ENCODE assay signal across 14 cellular contexts in the genomic region with DNA sequence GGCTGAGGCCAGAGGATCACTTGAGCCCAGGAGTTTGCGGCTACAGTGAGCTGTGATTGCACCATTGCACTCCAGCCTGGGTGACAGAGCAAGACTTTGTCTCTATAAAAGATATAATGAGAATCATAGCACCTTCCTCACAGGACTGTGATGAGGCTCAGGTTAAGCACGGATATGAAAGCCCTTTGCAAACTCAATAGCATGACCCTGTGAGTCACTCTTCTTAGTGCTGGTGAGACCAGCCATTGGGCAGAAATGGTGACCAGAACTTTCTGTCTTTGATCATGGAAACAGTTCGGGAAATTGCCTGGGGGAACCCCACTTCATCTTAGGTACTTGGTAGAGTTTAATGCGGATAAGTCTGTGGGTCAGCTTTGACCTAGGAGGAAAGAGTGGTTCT.
A peak's percentile ranks its signal among the peaks of the same experiment; 100 is the strongest.
DNase-seq lines count a peak whose midpoint lies in the region; ATAC-seq and TF ChIP-seq lines count a peak whose summit lies in the region.
"Had no signal": no experiment of that assay in that cellular context is flagged by ENCODE, and none has a peak within 500 bp of the region (broad histone marks: within the 10 kb centered on the region; RNA-seq: fewer than 3 reads in every experiment).

No MANE protein-coding gene starts in this region.

- no peaks in the 10 kb centered on the region for H3K27me3 ChIP-seq in MM.1S (replicated peaks; ENCODE audit: insufficient read depth, low read length)

- peak overlapping the region; percentile 34 for H3K27ac Mint-ChIP-seq in activated naive CD8-positive, alpha-beta T cell treated with anti-CD3 and anti-CD28 coated beads, Interleukin-2, amount 50 U/mL, for 24 hours
- H3K27ac Mint-ChIP-seq in activated naive CD8-positive, alpha-beta T cell treated with anti-CD3 and anti-CD28 coated beads for 36 hours = no peak overlapping the region
- peak overlapping the region; percentile 38 for H3K27ac Mint-ChIP-seq in activated T-helper 17 cell treated with anti-CD3 and anti-CD28 coated beads, Interleukin-2, amount 50 U/mL, for 72 hours
- peak overlapping the region; percentile 36 for H3K27ac Mint-ChIP-seq in stimulated activated effector memory CD8-positive, alpha-beta T cell treated with anti-CD3 and anti-CD28 coated beads, Interleukin-12 subunit alpha, Interleukin-12 subunit beta, amount 100 ng/mL, for 72 hours
- H3K27ac Mint-ChIP-seq in stimulated activated naive CD8-positive, alpha-beta T cell treated with anti-CD3 and anti-CD28 coated beads, Interleukin-15, amount 100 ng/mL, for 72 hours = no peak overlapping the region

- H3K9me3 ChIP-seq in MM.1S (replicated peaks; ENCODE audit: insufficient read depth, low read length) = no peaks in the 10 kb centered on the region
- H3K9me3 ChIP-seq: Caco-2 had no signal

- H2AFZ ChIP-seq in MM.1S (ENCODE audit: low read length) = no peak overlapping the region
- H2AFZ ChIP-seq: GM23248 had no signal

- no peak for DNase-seq in activated naive CD8-positive, alpha-beta T cell treated with anti-CD3 and anti-CD28 coated beads, Interleukin-2, amount 50 U/mL, for 24 hours
- no peak for DNase-seq in activated naive CD8-positive, alpha-beta T cell treated with anti-CD3 and anti-CD28 coated beads for 36 hours
- DNase-seq in stimulated activated effector memory CD8-positive, alpha-beta T cell treated with anti-CD3 and anti-CD28 coated beads, Interleukin-12 subunit alpha, Interleukin-12 subunit beta, amount 100 ng/mL, for 72 hours (ENCODE audit: low spot score in 2 of 2) = no peak
- no peak for DNase-seq in stimulated activated naive CD8-positive, alpha-beta T cell treated with anti-CD3 and anti-CD28 coated beads, Interleukin-15, amount 100 ng/mL, for 72 hours
- DNase-seq in MM.1S = no peak
- no peak for DNase-seq in superior temporal gyrus (ENCODE audit: extremely low spot score)
- DNase-seq: Caco-2; CD8-positive, alpha-beta memory T cell; GF-D8; GM23248 had no signal

- no peak for TF ChIP-seq CTCF in MM.1S (IDR thresholded peaks at IDR 0.05; ENCODE audit: low read length)

- H3F3A ChIP-seq in MM.1S (ENCODE audit: insufficient read depth, low read length) = no peaks in the 10 kb centered on the region

- no peaks in the 10 kb centered on the region for H3K9me3 Mint-ChIP-seq in activated naive CD8-positive, alpha-beta T cell treated with anti-CD3 and anti-CD28 coated beads, Interleukin-2, amount 50 U/mL, for 24 hours
- H3K9me3 Mint-ChIP-seq in activated naive CD8-positive, alpha-beta T cell treated with anti-CD3 and anti-CD28 coated beads for 36 hours = no peaks in the 10 kb centered on the region
- H3K9me3 Mint-ChIP-seq in activated T-helper 17 cell treated with anti-CD3 and anti-CD28 coated beads, Interleukin-2, amount 50 U/mL, for 72 hours = no peaks in the 10 kb centered on the region
- no peaks in the 10 kb centered on the region for H3K9me3 Mint-ChIP-seq in stimulated activated effector memory CD8-positive, alpha-beta T cell treated with anti-CD3 and anti-CD28 coated beads, Interleukin-12 subunit alpha, Interleukin-12 subunit beta, amount 100 ng/mL, for 72 hours
- H3K9me3 Mint-ChIP-seq in stimulated activated naive CD8-positive, alpha-beta T cell treated with anti-CD3 and anti-CD28 coated beads, Interleukin-15, amount 100 ng/mL, for 72 hours = no peaks in the 10 kb centered on the region
- H3K9me3 Mint-ChIP-seq: CD8-positive, alpha-beta memory T cell had no signal

- no peak overlapping the region for H3K4me3 ChIP-seq in MM.1S (ENCODE audit: low read length)
- H3K4me3 ChIP-seq: GM23248 had no signal

- H3K27ac ChIP-seq in MM.1S (ENCODE audit: low read length) = no peak overlapping the region
- H3K27ac ChIP-seq: GM23248, HL-60 had no signal

- peaks cover 9% of the 10 kb centered on the region for H3K36me3 Mint-ChIP-seq in activated naive CD8-positive, alpha-beta T cell treated with anti-CD3 and anti-CD28 coated beads, Interleukin-2, amount 50 U/mL, for 24 hours (ENCODE audit: low read depth)
- peaks cover 10% of the 10 kb centered on the region for H3K36me3 Mint-ChIP-seq in activated naive CD8-positive, alpha-beta T cell treated with anti-CD3 and anti-CD28 coated beads for 36 hours
- peaks cover 9% of the 10 kb centered on the region for H3K36me3 Mint-ChIP-seq in activated T-helper 17 cell treated with anti-CD3 and anti-CD28 coated beads, Interleukin-2, amount 50 U/mL, for 72 hours (ENCODE audit: low read depth)
- H3K36me3 Mint-ChIP-seq in stimulated activated effector memory CD8-positive, alpha-beta T cell treated with anti-CD3 and anti-CD28 coated beads, Interleukin-12 subunit alpha, Interleukin-12 subunit beta, amount 100 ng/mL, for 72 hours = peaks cover 13% of the 10 kb centered on the region

- no peak overlapping the region for H3K9ac ChIP-seq in MM.1S (ENCODE audit: low read length)
- H3K9ac ChIP-seq: GM23248 had no signal

- H3K27me3 Mint-ChIP-seq in activated naive CD8-positive, alpha-beta T cell treated with anti-CD3 and anti-CD28 coated beads, Interleukin-2, amount 50 U/mL, for 24 hours = no peaks in the 10 kb centered on the region
- H3K27me3 Mint-ChIP-seq in activated naive CD8-positive, alpha-beta T cell treated with anti-CD3 and anti-CD28 coated beads for 36 hours = no peaks in the 10 kb centered on the region
- no peaks in the 10 kb centered on the region for H3K27me3 Mint-ChIP-seq in activated T-helper 17 cell treated with anti-CD3 and anti-CD28 coated beads, Interleukin-2, amount 50 U/mL, for 72 hours
- H3K27me3 Mint-ChIP-seq in stimulated activated naive CD8-positive, alpha-beta T cell treated with anti-CD3 and anti-CD28 coated beads, Interleukin-15, amount 100 ng/mL, for 72 hours = no peaks in the 10 kb centered on the region
- H3K27me3 Mint-ChIP-seq: CD8-positive, alpha-beta memory T cell had no signal

- no peaks in the 10 kb centered on the region for H4K20me1 ChIP-seq in MM.1S (ENCODE audit: insufficient read depth, low read length)

- H3K4me1 Mint-ChIP-seq in activated naive CD8-positive, alpha-beta T cell treated with anti-CD3 and anti-CD28 coated beads, Interleukin-2, amount 50 U/mL, for 24 hours = peaks cover 53% of the 10 kb centered on the region
- peaks cover 44% of the 10 kb centered on the region for H3K4me1 Mint-ChIP-seq in activated naive CD8-positive, alpha-beta T cell treated with anti-CD3 and anti-CD28 coated beads for 36 hours
- peaks cover 32% of the 10 kb centered on the region for H3K4me1 Mint-ChIP-seq in activated T-helper 17 cell treated with anti-CD3 and anti-CD28 coated beads, Interleukin-2, amount 50 U/mL, for 72 hours
- H3K4me1 Mint-ChIP-seq in stimulated activated effector memory CD8-positive, alpha-beta T cell treated with anti-CD3 and anti-CD28 coated beads, Interleukin-12 subunit alpha, Interleukin-12 subunit beta, amount 100 ng/mL, for 72 hours = peaks cover 51% of the 10 kb centered on the region
- H3K4me1 Mint-ChIP-seq in stimulated activated naive CD8-positive, alpha-beta T cell treated with anti-CD3 and anti-CD28 coated beads, Interleukin-15, amount 100 ng/mL, for 72 hours = peaks cover 51% of the 10 kb centered on the region

- H3K4me1 ChIP-seq in MM.1S (ENCODE audit: low read length) = no peaks in the 10 kb centered on the region
- H3K4me1 ChIP-seq: Caco-2 had no signal

- no peaks in the 10 kb centered on the region for H3K36me3 ChIP-seq in MM.1S (replicated peaks; ENCODE audit: insufficient read depth, low read length)

- peak; percentile 66 for ATAC-seq in activated naive CD8-positive, alpha-beta T cell treated with anti-CD3 and anti-CD28 coated beads, Interleukin-2, amount 50 U/mL, for 24 hours
- ATAC-seq in activated T-helper 17 cell treated with anti-CD3 and anti-CD28 coated beads, Interleukin-2, amount 50 U/mL, for 72 hours (replicated peaks) = peak; percentile 85
- ATAC-seq in stimulated activated effector memory CD8-positive, alpha-beta T cell treated with anti-CD3 and anti-CD28 coated beads, Interleukin-12 subunit alpha, Interleukin-12 subunit beta, amount 100 ng/mL, for 72 hours = peak; percentile 55
- ATAC-seq in stimulated activated naive CD8-positive, alpha-beta T cell treated with anti-CD3 and anti-CD28 coated beads, Interleukin-15, amount 100 ng/mL, for 72 hours = peak; percentile 36
- ATAC-seq in GM18873 (IDR thresholded peaks at IDR 0.05; ENCODE audit: low FRiP score, unreplicated experiment) = no peak

- no peak overlapping the region for H3K4me2 ChIP-seq in MM.1S (ENCODE audit: low read depth, low read length)

- H3K79me2 ChIP-seq in MM.1S (ENCODE audit: low read length) = no peaks in the 10 kb centered on the region

- H3K9me2 ChIP-seq in MM.1S (replicated peaks; ENCODE audit: insufficient read depth, low read length) = no peaks in the 10 kb centered on the region

- H3K4me3 Mint-ChIP-seq in activated naive CD8-positive, alpha-beta T cell treated with anti-CD3 and anti-CD28 coated beads, Interleukin-2, amount 50 U/mL, for 24 hours = no peak overlapping the region
- H3K4me3 Mint-ChIP-seq in activated naive CD8-positive, alpha-beta T cell treated with anti-CD3 and anti-CD28 coated beads for 36 hours = no peak overlapping the region
- no peak overlapping the region for H3K4me3 Mint-ChIP-seq in activated T-helper 17 cell treated with anti-CD3 and anti-CD28 coated beads, Interleukin-2, amount 50 U/mL, for 72 hours
- H3K4me3 Mint-ChIP-seq in stimulated activated effector memory CD8-positive, alpha-beta T cell treated with anti-CD3 and anti-CD28 coated beads, Interleukin-12 subunit alpha, Interleukin-12 subunit beta, amount 100 ng/mL, for 72 hours = no peak overlapping the region
- no peak overlapping the region for H3K4me3 Mint-ChIP-seq in stimulated activated naive CD8-positive, alpha-beta T cell treated with anti-CD3 and anti-CD28 coated beads, Interleukin-15, amount 100 ng/mL, for 72 hours
- H3K4me3 Mint-ChIP-seq: CD14-positive monocyte; CD8-positive, alpha-beta memory T cell had no signal

Comparison
In these comparisons a context has a peak if more than half of its experiments do, and no peak if none do; other contexts are left out.
1. H3K27ac Mint-ChIP-seq: peak in activated naive CD8-positive, alpha-beta T cell treated with anti-CD3 and anti-CD28 coated beads, Interleukin-2, amount 50 U/mL, for 24 hours (single experiment), activated T-helper 17 cell treated with anti-CD3 and anti-CD28 coated beads, Interleukin-2, amount 50 U/mL, for 72 hours (single experiment) and stimulated activated effector memory CD8-positive, alpha-beta T cell treated with anti-CD3 and anti-CD28 coated beads, Interleukin-12 subunit alpha, Interleukin-12 subunit beta, amount 100 ng/mL, for 72 hours (single experiment); none in activated naive CD8-positive, alpha-beta T cell treated with anti-CD3 and anti-CD28 coated beads for 36 hours (single experiment) and stimulated activated naive CD8-positive, alpha-beta T cell treated with anti-CD3 and anti-CD28 coated beads, Interleukin-15, amount 100 ng/mL, for 72 hours (0 of 2).